8 cellular contexts compared by ENCODE assay signal in the genomic region with DNA sequence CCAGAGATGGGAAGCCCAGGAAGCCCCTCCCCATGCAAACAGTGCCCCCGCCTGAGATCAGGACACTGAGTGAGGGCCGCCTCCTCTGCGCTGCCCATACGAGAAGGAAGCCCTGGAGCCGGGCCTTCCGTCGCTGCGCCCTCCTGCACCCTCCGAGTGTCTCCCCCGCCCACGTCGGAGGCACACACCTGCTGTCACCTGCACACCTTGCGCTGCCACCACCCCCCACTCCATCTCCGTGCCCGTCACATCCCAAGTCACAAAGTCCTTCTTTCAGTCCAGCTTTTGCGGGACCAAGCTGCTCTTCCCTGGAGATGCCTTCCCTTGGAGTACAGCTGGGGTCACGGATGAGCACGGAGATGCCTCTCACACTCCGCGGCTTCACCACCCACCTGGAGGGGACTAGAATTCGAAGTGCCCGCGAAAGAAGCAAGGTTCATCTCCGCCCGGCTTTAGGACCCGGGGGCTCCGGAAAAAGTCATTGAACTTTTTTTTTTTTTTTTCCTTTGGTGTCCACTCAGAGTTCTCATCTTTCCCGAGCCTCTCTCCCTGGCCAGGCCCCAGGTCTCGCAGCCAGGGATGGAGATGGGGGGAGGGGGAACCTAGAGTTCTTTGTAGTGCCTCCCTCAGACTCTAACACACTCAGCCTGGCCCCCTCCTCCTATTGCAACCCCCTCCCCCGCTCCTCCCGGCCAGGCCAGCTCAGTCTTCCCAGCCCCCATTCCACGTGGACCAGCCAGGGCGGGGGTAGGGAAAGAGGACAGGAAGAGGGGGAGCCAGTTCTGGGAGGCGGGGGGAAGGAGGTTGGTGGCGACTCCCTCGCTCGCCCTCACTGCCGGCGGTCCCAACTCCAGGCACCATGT. TPM values are rescaled to one million over a fixed set of nuclear protein-coding genes. Genes with fewer than 3 reads are reported as not detected.
DNase-seq lines count a peak whose midpoint lies in the region; ATAC-seq and TF ChIP-seq lines count a peak whose summit lies in the region.

A gene with protein sequence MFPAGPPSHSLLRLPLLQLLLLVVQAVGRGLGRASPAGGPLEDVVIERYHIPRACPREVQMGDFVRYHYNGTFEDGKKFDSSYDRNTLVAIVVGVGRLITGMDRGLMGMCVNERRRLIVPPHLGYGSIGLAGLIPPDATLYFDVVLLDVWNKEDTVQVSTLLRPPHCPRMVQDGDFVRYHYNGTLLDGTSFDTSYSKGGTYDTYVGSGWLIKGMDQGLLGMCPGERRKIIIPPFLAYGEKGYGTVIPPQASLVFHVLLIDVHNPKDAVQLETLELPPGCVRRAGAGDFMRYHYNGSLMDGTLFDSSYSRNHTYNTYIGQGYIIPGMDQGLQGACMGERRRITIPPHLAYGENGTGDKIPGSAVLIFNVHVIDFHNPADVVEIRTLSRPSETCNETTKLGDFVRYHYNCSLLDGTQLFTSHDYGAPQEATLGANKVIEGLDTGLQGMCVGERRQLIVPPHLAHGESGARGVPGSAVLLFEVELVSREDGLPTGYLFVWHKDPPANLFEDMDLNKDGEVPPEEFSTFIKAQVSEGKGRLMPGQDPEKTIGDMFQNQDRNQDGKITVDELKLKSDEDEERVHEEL (plus strand): TSS at position 829 of the 863 bp plus-strand sequence. CDS start 31 bp downstream, at position 860.

- peak within 1 kb of the TSS; percentile 87 for H3K9ac ChIP-seq in SK-N-SH

- DNase-seq in GM03348 (ENCODE audit: low spot score) (peak; percentile 96), HuH-7.5 (ENCODE audit: low spot score) (peak; percentile 81), SK-N-SH (peak; percentile 97), body of pancreas (peak; percentile 43 to 73 (median 62)), hypothalamus (lab: John Stamatoyannopoulos, UW) (peak in 39 of 51 donors; percentile 12 to 79 (median 45)), pulmonary artery endothelial cell (ENCODE audit: low read depth, low spot score) (no peak)

- TF ChIP-seq POLR2A in body of pancreas (IDR thresholded peaks at IDR 0.05), result no peak

- H3F3A ChIP-seq in SK-N-SH (replicated peaks; ENCODE audit: insufficient read depth), result no peaks in the 10 kb centered on the region

- peaks cover 15 to 24% of the 10 kb centered on the region in 2 experiments; a peak in 2 of 4 replicates for H3K4me1 ChIP-seq in SK-N-SH (ENCODE audit: control insufficient read depth in 1 of 2, insufficient read depth in 2 of 2, low read depth in 1 of 2, low read length in 1 of 2)
- H3K4me1 ChIP-seq in body of pancreas, result peaks cover 37% of the 10 kb centered on the region

- POLR2A ChIA-PET in SK-N-SH (lab: Yijun Ruan, JAX), result interaction anchor here (1.0 to 2.4 kb wide), 3 partner anchors 35 to 124 kb away, joined by 3 to 12 read pairs (median 11); a partner anchor contains a TSS

- no peaks in the 10 kb centered on the region for H3K27me3 ChIP-seq in SK-N-SH (ENCODE audit: insufficient read depth)
- no peaks in the 10 kb centered on the region for H3K27me3 ChIP-seq in body of pancreas

- H3K79me2 ChIP-seq in SK-N-SH (ENCODE audit: insufficient read depth), result peaks cover 79% of the 10 kb centered on the region

- under 1% methylated on average over 27 of the region's 39 CpGs for WGBS in SK-N-SH (ENCODE audit: low lambda C conversion rate)
- whole genome bisulfite sequencing in body of pancreas, 2 donors, result 1 to 2% methylated on average over 13 to 39 of the region's 39 CpGs

- no peak for TF ChIP-seq RAD21 in SK-N-SH (IDR thresholded peaks at IDR 0.05; ENCODE audit: low read length)

- TF ChIP-seq EP300 in SK-N-SH (IDR thresholded peaks at IDR 0.05; ENCODE audit: borderline replicate concordance in 1 of 2, low read depth in 1 of 2, low read length in 1 of 2), result peak in 1 of 2 experiments; percentile 35; a peak in 1 of 4 replicates

- peak within 1 kb of the TSS; percentile 99 for H3K4me2 ChIP-seq in SK-N-SH

- H3K27ac ChIP-seq in SK-N-SH (ENCODE audit: low read depth in 2 of 2, low read length in 1 of 2) (peak within 1 kb of the TSS; percentile 80 to 87), body of pancreas (peak within 1 kb of the TSS; percentile 53 to 80 (median 76))

- H3K36me3 ChIP-seq in SK-N-SH (replicated peaks in 1 of 2; ENCODE audit: control insufficient read depth in 1 of 2, insufficient read depth in 2 of 2, low read length in 1 of 2), result peaks cover 2 to 10% of the 10 kb centered on the region in 2 experiments
- no peaks in the 10 kb centered on the region for H3K36me3 ChIP-seq in body of pancreas (replicated peaks in 1 of 2; ENCODE audit: insufficient read depth in 1 of 2, low read depth in 2 of 2)

- peak within 1 kb of the TSS; percentile 75 to 93 for H3K4me3 ChIP-seq in SK-N-SH (ENCODE audit: low read depth in 2 of 2, low read length in 1 of 2)
- H3K4me3 ChIP-seq in body of pancreas, result peak within 1 kb of the TSS; percentile 13 to 49

- ATAC-seq in body of pancreas, result peak; percentile 22
- ATAC-seq in HG03135 (IDR thresholded peaks at IDR 0.05; ENCODE audit: unreplicated experiment), result no peak
- ATAC-seq in GM19452 (IDR thresholded peaks at IDR 0.05; ENCODE audit: unreplicated experiment), result no peak

- CTCF ChIA-PET in SK-N-SH (lab: Yijun Ruan, JAX), result interaction anchor here (0.6 to 20.2 kb wide), 20 partner anchors 8 to 307 kb away, joined by 3 to 405 read pairs (median 4); a partner anchor contains a TSS

- no peaks in the 10 kb centered on the region for H3K9me3 ChIP-seq in SK-N-SH
- no peaks in the 10 kb centered on the region for H3K9me3 ChIP-seq in body of pancreas

- TF ChIP-seq CTCF in SK-N-SH (IDR thresholded peaks at IDR 0.05) (no peak), body of pancreas (IDR thresholded peaks at IDR 0.05) (no peak)

- peaks cover 17% of the 10 kb centered on the region for H4K20me1 ChIP-seq in SK-N-SH (ENCODE audit: insufficient read depth)

- no peaks in the 10 kb centered on the region for H3K9me2 ChIP-seq in SK-N-SH

- intact Hi-C loops in body of pancreas (cut with DNase I), result no loop called here

- H2AFZ ChIP-seq in SK-N-SH (ENCODE audit: low read depth), result peak within 1 kb of the TSS; percentile 92

TF ChIP-seq in SK-N-SH, 30 proteins besides CTCF, POLR2A, EP300 and RAD21 (continues in another document):
- TF ChIP-seq, protein P1, sequence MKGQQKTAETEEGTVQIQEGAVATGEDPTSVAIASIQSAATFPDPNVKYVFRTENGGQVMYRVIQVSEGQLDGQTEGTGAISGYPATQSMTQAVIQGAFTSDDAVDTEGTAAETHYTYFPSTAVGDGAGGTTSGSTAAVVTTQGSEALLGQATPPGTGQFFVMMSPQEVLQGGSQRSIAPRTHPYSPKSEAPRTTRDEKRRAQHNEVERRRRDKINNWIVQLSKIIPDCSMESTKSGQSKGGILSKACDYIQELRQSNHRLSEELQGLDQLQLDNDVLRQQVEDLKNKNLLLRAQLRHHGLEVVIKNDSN (IDR thresholded peaks at IDR 0.05; ENCODE audit: borderline replicate concordance, low read depth), result peak; percentile 44; the same call in 1 of the 2 replicates
- TF ChIP-seq EZH2phosphoT487 (IDR thresholded peaks at IDR 0.05; ENCODE audit: borderline replicate concordance, low read depth), result no peak
- peak; percentile 97 for TF ChIP-seq CHD2 (IDR thresholded peaks at IDR 0.05; ENCODE audit: low read length, partially characterized antibody)
- no peak for TF ChIP-seq TEAD4 (IDR thresholded peaks at IDR 0.05; ENCODE audit: borderline replicate concordance, insufficient read depth)
- TF ChIP-seq SIN3A (IDR thresholded peaks at IDR 0.05; ENCODE audit: borderline replicate concordance, low read depth, low read length), result peak; percentile 77; the same call in 1 of the 2 replicates
- no peak for TF ChIP-seq MEF2A (IDR thresholded peaks at IDR 0.05; ENCODE audit: borderline replicate concordance, low read depth)
- TF ChIP-seq GATA2 (CRISPR knock-in tag; IDR thresholded peaks at IDR 0.05), result no peak
- no peak; the same call in 1 of the 2 replicates for TF ChIP-seq FOSL2 (IDR thresholded peaks at IDR 0.05; ENCODE audit: borderline replicate concordance, low read depth)
- TF ChIP-seq YY1 (IDR thresholded peaks at IDR 0.05; ENCODE audit: low read depth), result 0 out of 2 replicates have a peak, but pooled peaks have one; percentile 35
- TF ChIP-seq, protein P2, sequence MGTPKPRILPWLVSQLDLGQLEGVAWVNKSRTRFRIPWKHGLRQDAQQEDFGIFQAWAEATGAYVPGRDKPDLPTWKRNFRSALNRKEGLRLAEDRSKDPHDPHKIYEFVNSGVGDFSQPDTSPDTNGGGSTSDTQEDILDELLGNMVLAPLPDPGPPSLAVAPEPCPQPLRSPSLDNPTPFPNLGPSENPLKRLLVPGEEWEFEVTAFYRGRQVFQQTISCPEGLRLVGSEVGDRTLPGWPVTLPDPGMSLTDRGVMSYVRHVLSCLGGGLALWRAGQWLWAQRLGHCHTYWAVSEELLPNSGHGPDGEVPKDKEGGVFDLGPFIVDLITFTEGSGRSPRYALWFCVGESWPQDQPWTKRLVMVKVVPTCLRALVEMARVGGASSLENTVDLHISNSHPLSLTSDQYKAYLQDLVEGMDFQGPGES (IDR thresholded peaks at IDR 0.05; ENCODE audit: low read depth, low read length), result no peak
- TF ChIP-seq TCF12 (IDR thresholded peaks at IDR 0.05), result peak; percentile 70
- peak; percentile 62 for TF ChIP-seq GABPA (IDR thresholded peaks at IDR 0.05; ENCODE audit: low read depth)
- no peak for TF ChIP-seq SMC3 (IDR thresholded peaks at IDR 0.05; ENCODE audit: low read depth, low read length)
- TF ChIP-seq RFX5 (IDR thresholded peaks at IDR 0.05; ENCODE audit: low read length), result peak; percentile 37; the same call in 1 of the 2 replicates
- TF ChIP-seq POLR2AphosphoS5 (IDR thresholded peaks at IDR 0.05; ENCODE audit: low read depth, low read length), result 0 out of 2 replicates have a peak, but pooled peaks have one; percentile 22
- TF ChIP-seq NFIC (IDR thresholded peaks at IDR 0.05; ENCODE audit: borderline replicate concordance), result peak; percentile 14; the same call in 1 of the 2 replicates

RNA-seq across cellular contexts. Expression of the gene that starts here (rescaled TPM):
- polyA plus RNA-seq in SK-N-SH (2012; rRNA removed), result 360 and 377 TPM in 2 replicates
- polyA plus RNA-seq in SK-N-SH (2012; cell fraction: cytosol; rRNA removed), result 109 and 170 TPM in 2 replicates
- polyA plus RNA-seq in SK-N-SH (2012; cell fraction: nucleus; rRNA removed), result 1,131 and 1,228 TPM in 2 replicates
- total RNA-seq in body of pancreas (10 to 100 TPM; 22.3 to 33.6 TPM), pulmonary artery endothelial cell (139 and 196 TPM in 2 replicates)
